In the genomic region with DNA sequence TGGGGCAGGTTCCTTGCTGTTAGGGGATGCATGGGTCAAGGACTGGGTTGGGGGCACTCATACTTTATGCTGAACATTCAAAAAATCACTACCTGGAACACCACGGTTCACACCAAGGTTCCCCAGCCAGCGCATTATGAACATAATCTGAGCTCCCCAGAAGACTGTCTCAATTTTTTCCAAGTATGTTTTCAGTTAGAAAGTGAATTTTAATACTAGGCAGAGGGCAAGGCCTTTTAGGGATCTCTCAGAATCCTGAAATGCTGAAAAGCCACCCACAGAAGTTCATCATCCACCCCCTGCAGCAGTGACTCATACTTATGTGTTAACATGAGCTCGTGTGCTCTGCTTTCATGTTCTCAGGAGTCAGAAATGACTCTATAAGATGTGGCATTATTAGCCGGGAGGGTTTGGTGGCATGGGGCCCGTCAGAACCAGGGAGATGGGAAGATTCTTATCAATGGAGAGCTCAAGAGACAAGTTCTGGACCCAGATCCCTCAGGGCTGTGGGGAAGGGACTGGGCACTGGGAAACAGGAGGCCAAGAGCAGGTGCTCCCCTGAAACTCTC, we compare ENCODE assay signal across 8 cellular contexts.
A peak's percentile ranks its signal among the peaks of the same experiment; 100 is the strongest.
DNase-seq lines count a peak whose midpoint lies in the region; ATAC-seq and TF ChIP-seq lines count a peak whose summit lies in the region.
"Had no signal": no experiment of that assay in that cellular context is flagged by ENCODE, and none has a peak within 500 bp of the region (broad histone marks: within the 10 kb centered on the region; RNA-seq: fewer than 3 reads in every experiment).

No MANE protein-coding gene starts in this region.

- peaks cover 4% of the 10 kb centered on the region for H3K9me3 Mint-ChIP-seq in activated CD4-positive, alpha-beta T cell treated with anti-CD3 and anti-CD28 coated beads, Interleukin-2, amount 10 ng/mL, durations not matched to agents 7 days and 5 days
- H3K9me3 Mint-ChIP-seq in stimulated activated effector memory CD8-positive, alpha-beta T cell treated with anti-CD3 and anti-CD28 coated beads, Interleukin-12 subunit alpha, Interleukin-12 subunit beta, amount 100 ng/mL, for 72 hours, result peaks cover 3% of the 10 kb centered on the region

- TF ChIP-seq POLR2A in body of pancreas (IDR thresholded peaks at IDR 0.05), result no peak

- peaks cover 49% of the 10 kb centered on the region for H3K4me1 Mint-ChIP-seq in activated CD4-positive, alpha-beta T cell treated with anti-CD3 and anti-CD28 coated beads, Interleukin-2, amount 10 ng/mL, durations not matched to agents 7 days and 5 days
- peaks cover 58% of the 10 kb centered on the region for H3K4me1 Mint-ChIP-seq in stimulated activated effector memory CD8-positive, alpha-beta T cell treated with anti-CD3 and anti-CD28 coated beads, Interleukin-12 subunit alpha, Interleukin-12 subunit beta, amount 100 ng/mL, for 72 hours

- H3K36me3 Mint-ChIP-seq in activated CD4-positive, alpha-beta T cell treated with anti-CD3 and anti-CD28 coated beads, Interleukin-2, amount 10 ng/mL, durations not matched to agents 7 days and 5 days (ENCODE audit: low read depth), result no peaks in the 10 kb centered on the region
- no peaks in the 10 kb centered on the region for H3K36me3 Mint-ChIP-seq in stimulated activated effector memory CD8-positive, alpha-beta T cell treated with anti-CD3 and anti-CD28 coated beads, Interleukin-12 subunit alpha, Interleukin-12 subunit beta, amount 100 ng/mL, for 72 hours

- peak overlapping the region; percentile 22 for H3K27ac Mint-ChIP-seq in activated CD4-positive, alpha-beta T cell treated with anti-CD3 and anti-CD28 coated beads, Interleukin-2, amount 10 ng/mL, durations not matched to agents 7 days and 5 days
- H3K27ac Mint-ChIP-seq in stimulated activated effector memory CD8-positive, alpha-beta T cell treated with anti-CD3 and anti-CD28 coated beads, Interleukin-12 subunit alpha, Interleukin-12 subunit beta, amount 100 ng/mL, for 72 hours, result peak overlapping the region; percentile 60

- intact Hi-C loops in body of pancreas (cut with DNase I), result no loop called here

- H3K27me3 ChIP-seq in body of pancreas, result no peaks in the 10 kb centered on the region
- H3K27me3 ChIP-seq: pancreas had no signal

- no peaks in the 10 kb centered on the region for H3K36me3 ChIP-seq in body of pancreas (replicated peaks in 1 of 2; ENCODE audit: insufficient read depth in 1 of 2, low read depth in 2 of 2)
- H3K36me3 ChIP-seq: pancreas had no signal

- no peak overlapping the region for H3K4me3 Mint-ChIP-seq in activated CD4-positive, alpha-beta T cell treated with anti-CD3 and anti-CD28 coated beads, Interleukin-2, amount 10 ng/mL, durations not matched to agents 7 days and 5 days
- H3K4me3 Mint-ChIP-seq in stimulated activated effector memory CD8-positive, alpha-beta T cell treated with anti-CD3 and anti-CD28 coated beads, Interleukin-12 subunit alpha, Interleukin-12 subunit beta, amount 100 ng/mL, for 72 hours, result peak overlapping the region; percentile 13

- no peaks in the 10 kb centered on the region for H3K9me3 ChIP-seq in body of pancreas
- H3K9me3 ChIP-seq: pancreas had no signal

- no peak for TF ChIP-seq CTCF in body of pancreas (IDR thresholded peaks at IDR 0.05)

- WGBS in body of pancreas, 2 donors, result 72 to 81% methylated on average over 5 of the region's 5 CpGs

- ATAC-seq in HG02588 (IDR thresholded peaks at IDR 0.05; ENCODE audit: unreplicated experiment), result peak; percentile 49
- peak; percentile 93 for ATAC-seq in stimulated activated effector memory CD8-positive, alpha-beta T cell treated with anti-CD3 and anti-CD28 coated beads, Interleukin-12 subunit alpha, Interleukin-12 subunit beta, amount 100 ng/mL, for 72 hours
- ATAC-seq in GM18520 (IDR thresholded peaks at IDR 0.05; ENCODE audit: unreplicated experiment), result no peak
- no peak for ATAC-seq in body of pancreas

- no peaks in the 10 kb centered on the region for H3K4me1 ChIP-seq in body of pancreas
- H3K4me1 ChIP-seq: pancreas had no signal

- peak; percentile 29 for DNase-seq in activated CD4-positive, alpha-beta T cell treated with anti-CD3 and anti-CD28 coated beads, Interleukin-2, amount 10 ng/mL, durations not matched to agents 7 days and 5 days
- DNase-seq in fibroblast of peridontal ligament (ENCODE audit: extremely low read depth), result peak; percentile 88
- peak in 1 of 2 donors; percentile 60 for DNase-seq in stimulated activated effector memory CD8-positive, alpha-beta T cell treated with anti-CD3 and anti-CD28 coated beads, Interleukin-12 subunit alpha, Interleukin-12 subunit beta, amount 100 ng/mL, for 72 hours (ENCODE audit: low spot score in 2 of 2)
- DNase-seq in body of pancreas, result no peak
- DNase-seq in KBM-7, result no peak
- DNase-seq: pancreas had no signal

- no peaks in the 10 kb centered on the region for H3K27me3 Mint-ChIP-seq in activated CD4-positive, alpha-beta T cell treated with anti-CD3 and anti-CD28 coated beads, Interleukin-2, amount 10 ng/mL, durations not matched to agents 7 days and 5 days

- no peak overlapping the region for H3K4me3 ChIP-seq in body of pancreas
- H3K4me3 ChIP-seq: pancreas had no signal

- POLR2A ChIA-PET in activated CD4-positive, alpha-beta T cell treated with anti-CD3 and anti-CD28 coated beads, Interleukin-2, amount 10 ng/mL, durations not matched to agents 7 days and 5 days (lab: Charles Lee), result interaction anchor here (0.7 kb wide), 1 partner anchor 1903 kb away, joined by 3 read pairs; no protein-coding TSS in a partner anchor

- CTCF ChIA-PET in activated CD4-positive, alpha-beta T cell treated with anti-CD3 and anti-CD28 coated beads, Interleukin-2, amount 10 ng/mL, durations not matched to agents 7 days and 5 days (lab: Charles Lee), result interaction anchor here (1.0 to 2.2 kb wide), 5 partner anchors 9 to 31 kb away, joined by 3 to 13 read pairs (median 6); no protein-coding TSS in a partner anchor

- in situ Hi-C loops in KBM-7 (cut with MboI; ENCODE audit: low pct_unique_long_range_greater_than_20kb, low sequenced_read_pairs), result loop anchor here (25.0 kb wide), 1 partner anchor 356 kb away; no protein-coding TSS in a partner anchor

- H3K27ac ChIP-seq in body of pancreas, result no peak overlapping the region
- H3K27ac ChIP-seq: pancreas had no signal

Comparison
In these comparisons a context has a peak if more than half of its experiments do, and no peak if none do; other contexts are left out.
1. ATAC-seq: peak in HG02588 (single experiment) and stimulated activated effector memory CD8-positive, alpha-beta T cell treated with anti-CD3 and anti-CD28 coated beads, Interleukin-12 subunit alpha, Interleukin-12 subunit beta, amount 100 ng/mL, for 72 hours (single experiment); none in GM18520 (single experiment) and body of pancreas (single experiment).
2. DNase-seq: peak in activated CD4-positive, alpha-beta T cell treated with anti-CD3 and anti-CD28 coated beads, Interleukin-2, amount 10 ng/mL, durations not matched to agents 7 days and 5 days (single experiment) and fibroblast of peridontal ligament (single experiment); none in body of pancreas (0 of 4) and KBM-7 (single experiment).